ENCODE assay signal across 17 cellular contexts in the genomic region with DNA sequence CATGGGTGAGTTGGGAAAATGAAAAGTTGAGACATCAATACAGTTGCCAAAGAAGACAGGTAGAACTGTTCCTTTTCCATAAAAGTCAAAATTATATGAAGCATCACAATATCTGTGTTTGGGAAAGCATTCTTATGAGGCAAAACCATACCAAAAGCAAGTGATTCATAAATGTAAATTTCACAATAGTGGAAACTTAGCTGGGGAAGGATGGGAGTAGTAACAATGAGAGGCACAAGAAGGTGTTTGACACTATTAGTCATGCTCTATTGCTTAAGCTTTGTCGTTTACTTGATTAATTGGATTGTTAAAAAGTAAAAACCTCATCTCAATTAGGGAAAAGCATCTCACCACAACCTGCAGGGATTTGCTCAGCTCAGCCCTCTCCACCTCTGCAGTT.
DNase-seq lines count a peak whose midpoint lies in the region; ATAC-seq lines count a peak whose summit lies in the region.
"Had no signal": no experiment of that assay in that cellular context is flagged by ENCODE, and none has a peak within 500 bp of the region (broad histone marks: within the 10 kb centered on the region; RNA-seq: fewer than 3 reads in every experiment).

No MANE protein-coding gene starts in this region.

- H3K9ac ChIP-seq in adipocyte (ENCODE audit: low read length), result no peak overlapping the region

- H3K9me3 ChIP-seq in adipocyte (ENCODE audit: control insufficient read depth, low read length), result peaks cover 8% of the 10 kb centered on the region

- no peak overlapping the region for H3K4me3 ChIP-seq in adipocyte (ENCODE audit: low read length)
- H3K4me3 ChIP-seq: heart left ventricle, PC-9, upper lobe of left lung had no signal

- H3K4me3 Mint-ChIP-seq in naive thymus-derived CD8-positive, alpha-beta T cell, result no peak overlapping the region
- H3K4me3 Mint-ChIP-seq: activated CD4-positive, alpha-beta memory T cell treated with anti-CD3 and anti-CD28 coated beads, Interleukin-2, amount 10 ng/mL, durations not matched to agents 7 days and 5 days; activated T-cell treated with anti-CD3 and anti-CD28 coated beads, Interleukin-2, amount 50 U/mL, for 72 hours; endodermal cell; stimulated activated naive B cell treated with anti-CD40 and anti-IgM and Interleukin-4, amounts not matched to agents 10 μg/mL and 1 μg/mL and 100 μg/mL, for 72 hours had no signal

- POLR2A ChIA-PET in naive thymus-derived CD8-positive, alpha-beta T cell (lab: Charles Lee), result no interaction called here

- H3K4me1 ChIP-seq in adipocyte (ENCODE audit: control insufficient read depth, insufficient read depth, low read length), result peaks cover 7% of the 10 kb centered on the region
- H3K4me1 ChIP-seq: heart left ventricle, upper lobe of left lung had no signal

- H3K4me1 Mint-ChIP-seq in naive thymus-derived CD8-positive, alpha-beta T cell, result no peaks in the 10 kb centered on the region
- H3K4me1 Mint-ChIP-seq: activated CD4-positive, alpha-beta memory T cell treated with anti-CD3 and anti-CD28 coated beads, Interleukin-2, amount 10 ng/mL, durations not matched to agents 7 days and 5 days; stimulated activated naive B cell treated with anti-CD40 and anti-IgM and Interleukin-4, amounts not matched to agents 10 μg/mL and 1 μg/mL and 100 μg/mL, for 72 hours had no signal

- H3K9me3 Mint-ChIP-seq in naive thymus-derived CD8-positive, alpha-beta T cell, result peaks cover 0 to 14% (median 11%) of the 10 kb centered on the region in 9 donors

- peak; percentile 79 for DNase-seq in A172 (ENCODE audit: low spot score)
- peak; percentile 90 for DNase-seq in HCEC 1CT
- DNase-seq in adipocyte (ENCODE audit: low read depth), result peak; percentile 82
- DNase-seq in fibroblast of the conjunctiva (ENCODE audit: low read depth), result peak; percentile 47
- no peak for DNase-seq in midbrain (lab: John Stamatoyannopoulos, UW)
- no peak for DNase-seq in naive thymus-derived CD8-positive, alpha-beta T cell
- no peak for DNase-seq in middle frontal gyrus (ENCODE audit: extremely low spot score, low spot score)
- DNase-seq in GM19238 (ENCODE audit: insufficient read length, low spot score), result no peak
- DNase-seq: activated CD4-positive, alpha-beta memory T cell treated with anti-CD3 and anti-CD28 coated beads, Interleukin-2, amount 10 ng/mL, durations not matched to agents 7 days and 5 days; activated T-cell treated with anti-CD3 and anti-CD28 coated beads, Interleukin-2, amount 50 U/mL, for 72 hours; endodermal cell; heart left ventricle; NCI-H1694 treated with DMSO at 0.1 percent for 48 hours; NCI-H510A treated with DMSO at 0.1 percent for 48 hours; PC-9; stimulated activated naive B cell treated with anti-CD40 and anti-IgM and Interleukin-4, amounts not matched to agents 10 μg/mL and 1 μg/mL and 100 μg/mL, for 72 hours; upper lobe of left lung had no signal

- peaks cover 0 to 11% (median 0%) of the 10 kb centered on the region in 3 donors for H3K36me3 Mint-ChIP-seq in naive thymus-derived CD8-positive, alpha-beta T cell

- H3K27me3 ChIP-seq in adipocyte (replicated peaks; ENCODE audit: control insufficient read depth, insufficient read depth, low read length), result no peaks in the 10 kb centered on the region
- H3K27me3 ChIP-seq: heart left ventricle, upper lobe of left lung had no signal

- ATAC-seq in naive thymus-derived CD8-positive, alpha-beta T cell, result no peak
- ATAC-seq: heart left ventricle; stimulated activated naive B cell treated with anti-CD40 and anti-IgM and Interleukin-4, amounts not matched to agents 10 μg/mL and 1 μg/mL and 100 μg/mL, for 72 hours had no signal

- no peaks in the 10 kb centered on the region for H3K36me3 ChIP-seq in adipocyte (ENCODE audit: control insufficient read depth, insufficient read depth, low read length, severe bottlenecking)
- H3K36me3 ChIP-seq: heart left ventricle, upper lobe of left lung had no signal

- H3K27me3 Mint-ChIP-seq in naive thymus-derived CD8-positive, alpha-beta T cell, result peaks cover 0 to 15% (median 0%) of the 10 kb centered on the region in 5 donors
- H3K27me3 Mint-ChIP-seq: activated CD4-positive, alpha-beta memory T cell treated with anti-CD3 and anti-CD28 coated beads, Interleukin-2, amount 10 ng/mL, durations not matched to agents 7 days and 5 days; stimulated activated naive B cell treated with anti-CD40 and anti-IgM and Interleukin-4, amounts not matched to agents 10 μg/mL and 1 μg/mL and 100 μg/mL, for 72 hours had no signal

- H3K27ac Mint-ChIP-seq in naive thymus-derived CD8-positive, alpha-beta T cell, result no peak overlapping the region
- H3K27ac Mint-ChIP-seq: activated CD4-positive, alpha-beta memory T cell treated with anti-CD3 and anti-CD28 coated beads, Interleukin-2, amount 10 ng/mL, durations not matched to agents 7 days and 5 days; endodermal cell; stimulated activated naive B cell treated with anti-CD40 and anti-IgM and Interleukin-4, amounts not matched to agents 10 μg/mL and 1 μg/mL and 100 μg/mL, for 72 hours had no signal

Comparison
In these comparisons a context has a peak if more than half of its experiments do, and no peak if none do; other contexts are left out.
1. DNase-seq: peak in A172 (single experiment), HCEC 1CT (single experiment), adipocyte (single experiment) and fibroblast of the conjunctiva (single experiment); none in midbrain (single experiment), naive thymus-derived CD8-positive, alpha-beta T cell (0 of 10), middle frontal gyrus (single experiment) and GM19238 (single experiment).